1 cellular context compared by ENCODE assay signal in the genomic region with DNA sequence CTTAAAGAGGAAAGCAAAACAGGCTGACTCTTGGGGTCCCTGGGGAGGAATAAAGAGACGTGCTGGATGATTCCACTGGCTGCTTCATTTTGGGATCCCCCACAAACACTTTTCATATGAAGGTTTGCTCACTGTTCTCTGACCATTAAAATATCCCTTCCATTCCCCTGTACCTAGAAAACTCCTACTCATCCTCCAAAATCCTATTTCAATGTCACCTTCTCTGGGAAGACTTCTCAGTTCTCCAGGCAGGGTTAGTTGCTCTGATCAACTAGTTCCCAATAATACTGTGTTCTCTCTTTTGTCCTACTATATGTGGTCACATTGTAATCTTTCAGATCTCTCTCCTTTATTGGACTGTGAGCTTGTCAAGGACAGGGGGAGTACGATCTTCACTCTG.
TF ChIP-seq lines count a peak whose summit lies in the region.

No MANE protein-coding gene starts in this region.

TF ChIP-seq in HCT116, 20 proteins besides CTCF, POLR2A, EP300 and RAD21:
- TF ChIP-seq ZFX (IDR thresholded peaks at IDR 0.05) (no peak), ZNF274 (IDR thresholded peaks at IDR 0.05; ENCODE audit: low read depth, low read length) (no peak), CEBPB (IDR thresholded peaks at IDR 0.05; ENCODE audit: low read depth) (no peak), CBX3 (IDR thresholded peaks at IDR 0.05; ENCODE audit: low read depth) (no peak)
- TF ChIP-seq, protein P1, sequence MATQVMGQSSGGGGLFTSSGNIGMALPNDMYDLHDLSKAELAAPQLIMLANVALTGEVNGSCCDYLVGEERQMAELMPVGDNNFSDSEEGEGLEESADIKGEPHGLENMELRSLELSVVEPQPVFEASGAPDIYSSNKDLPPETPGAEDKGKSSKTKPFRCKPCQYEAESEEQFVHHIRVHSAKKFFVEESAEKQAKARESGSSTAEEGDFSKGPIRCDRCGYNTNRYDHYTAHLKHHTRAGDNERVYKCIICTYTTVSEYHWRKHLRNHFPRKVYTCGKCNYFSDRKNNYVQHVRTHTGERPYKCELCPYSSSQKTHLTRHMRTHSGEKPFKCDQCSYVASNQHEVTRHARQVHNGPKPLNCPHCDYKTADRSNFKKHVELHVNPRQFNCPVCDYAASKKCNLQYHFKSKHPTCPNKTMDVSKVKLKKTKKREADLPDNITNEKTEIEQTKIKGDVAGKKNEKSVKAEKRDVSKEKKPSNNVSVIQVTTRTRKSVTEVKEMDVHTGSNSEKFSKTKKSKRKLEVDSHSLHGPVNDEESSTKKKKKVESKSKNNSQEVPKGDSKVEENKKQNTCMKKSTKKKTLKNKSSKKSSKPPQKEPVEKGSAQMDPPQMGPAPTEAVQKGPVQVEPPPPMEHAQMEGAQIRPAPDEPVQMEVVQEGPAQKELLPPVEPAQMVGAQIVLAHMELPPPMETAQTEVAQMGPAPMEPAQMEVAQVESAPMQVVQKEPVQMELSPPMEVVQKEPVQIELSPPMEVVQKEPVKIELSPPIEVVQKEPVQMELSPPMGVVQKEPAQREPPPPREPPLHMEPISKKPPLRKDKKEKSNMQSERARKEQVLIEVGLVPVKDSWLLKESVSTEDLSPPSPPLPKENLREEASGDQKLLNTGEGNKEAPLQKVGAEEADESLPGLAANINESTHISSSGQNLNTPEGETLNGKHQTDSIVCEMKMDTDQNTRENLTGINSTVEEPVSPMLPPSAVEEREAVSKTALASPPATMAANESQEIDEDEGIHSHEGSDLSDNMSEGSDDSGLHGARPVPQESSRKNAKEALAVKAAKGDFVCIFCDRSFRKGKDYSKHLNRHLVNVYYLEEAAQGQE (IDR thresholded peaks at IDR 0.05; ENCODE audit: low read depth) = no peak
